ENCODE assay signal across 16 cellular contexts in the genomic region with DNA sequence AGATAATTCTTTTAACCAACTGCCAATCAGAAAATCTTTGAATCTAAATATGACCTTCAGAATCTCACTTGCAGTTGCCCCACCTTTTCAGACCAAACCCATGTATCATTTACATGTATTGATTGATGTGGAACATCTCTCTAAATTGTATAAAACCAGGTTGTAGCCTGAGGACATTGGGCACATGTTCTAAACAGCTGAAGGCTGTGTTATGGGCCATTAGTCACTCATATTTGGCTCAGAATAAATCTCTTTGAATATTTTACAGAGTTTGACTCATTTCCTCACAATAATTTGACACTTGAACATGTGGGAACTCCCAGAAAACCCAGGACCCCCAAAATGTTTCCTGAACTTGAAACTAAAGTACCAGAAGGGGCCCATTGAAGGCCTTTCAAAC. TPM values are rescaled to one million over a fixed set of nuclear protein-coding genes. Genes with fewer than 3 reads are reported as not detected.
DNase-seq lines count a peak whose midpoint lies in the region; ATAC-seq and TF ChIP-seq lines count a peak whose summit lies in the region.
"Had no signal": no experiment of that assay in that cellular context is flagged by ENCODE, and none has a peak within 500 bp of the region (broad histone marks: within the 10 kb centered on the region; RNA-seq: fewer than 3 reads in every experiment).

No MANE protein-coding gene starts in this region.

- intact Hi-C loops in PC-3 (cut with micrococcal nuclease) = loop anchor here (2.0 to 5.0 kb wide), 2 partner anchors 78 to 223 kb away; partner anchors contain the start of gene UGT2B7

- H3K27me3 ChIP-seq in PC-3 (ENCODE audit: low read length) (no peaks in the 10 kb centered on the region), foreskin keratinocyte (no peaks in the 10 kb centered on the region)
- H3K27me3 ChIP-seq: BE2C had no signal

- H3K4me1 ChIP-seq in PC-3 (ENCODE audit: insufficient read depth, low read length) (peaks cover 25% of the 10 kb centered on the region), foreskin keratinocyte (peaks cover 10% of the 10 kb centered on the region)
- H3K4me1 ChIP-seq: BE2C had no signal

- DNase-seq in HT1080 (ENCODE audit: low read depth) = peak; percentile 25
- peak; percentile 81 for DNase-seq in PC-3
- DNase-seq in foreskin keratinocyte = peak; percentile 8 to 49
- peak; percentile 11 for DNase-seq in renal cortical epithelial cell (ENCODE audit: low read depth)
- DNase-seq in immature natural killer cell = no peak
- no peak for DNase-seq in NCI-H187 (lab: John Stamatoyannopoulos, UW)
- DNase-seq: BE2C; CD4-positive, alpha-beta memory T cell; DMS79; GDM1 had no signal

- H3K79me2 ChIP-seq in PC-3 (ENCODE audit: low read length) = no peaks in the 10 kb centered on the region

- H3K27ac Mint-ChIP-seq in immature natural killer cell = no peak overlapping the region
- H3K27ac Mint-ChIP-seq: CD4-positive, alpha-beta memory T cell had no signal

- no peaks in the 10 kb centered on the region for H3K4me1 Mint-ChIP-seq in immature natural killer cell
- H3K4me1 Mint-ChIP-seq: CD4-positive, alpha-beta memory T cell had no signal

- H3K4me3 ChIP-seq in PC-3 (ENCODE audit: low read length) = no peak overlapping the region
- H3K4me3 ChIP-seq: A549, HAP-1 had no signal

- no peak overlapping the region for H3K4me3 Mint-ChIP-seq in immature natural killer cell
- H3K4me3 Mint-ChIP-seq: CD4-positive, alpha-beta memory T cell had no signal

- H3K9me3 ChIP-seq in PC-3 (ENCODE audit: low read length) = no peaks in the 10 kb centered on the region
- H3K9me3 ChIP-seq: A549, BE2C, HAP-1 had no signal

- no peak overlapping the region for H2AFZ ChIP-seq in PC-3 (ENCODE audit: low read length)

- H3K36me3 ChIP-seq in PC-3 (ENCODE audit: low read depth, low read length) = no peaks in the 10 kb centered on the region
- H3K36me3 ChIP-seq: BE2C, HAP-1 had no signal

- H3K27me3 Mint-ChIP-seq in immature natural killer cell (ENCODE audit: low read depth in 3 of 3) = no peaks in the 10 kb centered on the region
- H3K27me3 Mint-ChIP-seq: CD4-positive, alpha-beta memory T cell had no signal

- CTCF ChIA-PET in PC-3 (lab: Charles Lee) = no interaction called here

- H4K20me1 ChIP-seq in PC-3 (ENCODE audit: low read length) = no peaks in the 10 kb centered on the region

- no TSS peak for BruUV-seq in PC-3 (replicated peaks; lab: Mats Ljungman, UMichigan)

- H3K9ac ChIP-seq in PC-3 (ENCODE audit: low read length) = no peak overlapping the region

- no peaks in the 10 kb centered on the region for H3F3A ChIP-seq in PC-3 (ENCODE audit: low read length, unreplicated experiment)

- peaks cover 0 to 9% (median 2%) of the 10 kb centered on the region in 6 donors for H3K9me3 Mint-ChIP-seq in immature natural killer cell
- H3K9me3 Mint-ChIP-seq: CD4-positive, alpha-beta memory T cell had no signal

- H3K27ac ChIP-seq in PC-3 (ENCODE audit: low read length) (peak overlapping the region; percentile 7; the same call in 1 of the 2 replicates), foreskin keratinocyte (no peak overlapping the region)
- H3K27ac ChIP-seq: A549, C4-2B had no signal

- POLR2A ChIA-PET in PC-3 (lab: Charles Lee; ENCODE audit: unreplicated experiment) = no interaction called here

- ATAC-seq in PC-3 = peak; percentile 70
- peak; percentile 69 for ATAC-seq in foreskin keratinocyte
- ATAC-seq in HG03469 (IDR thresholded peaks at IDR 0.05; ENCODE audit: unreplicated experiment) = no peak
- ATAC-seq: A549 had no signal

- H3K4me2 ChIP-seq in PC-3 (ENCODE audit: low read length) = no peak overlapping the region
- H3K4me2 ChIP-seq: A549 had no signal

- no peaks in the 10 kb centered on the region for H3K36me3 Mint-ChIP-seq in immature natural killer cell
- H3K36me3 Mint-ChIP-seq: CD4-positive, alpha-beta memory T cell had no signal

- H3K9me2 ChIP-seq in PC-3 (replicated peaks; ENCODE audit: low read length) = no peaks in the 10 kb centered on the region

- TF ChIP-seq CTCF in PC-3 (conservative IDR thresholded peaks at IDR 0.05; ENCODE audit: low read depth, low read length) = no peak
- TF ChIP-seq CTCF in foreskin keratinocyte (conservative IDR thresholded peaks at IDR 0.05) = no peak

RNA-seq across cellular contexts. Expression of gene UGT2B10, which starts 58.7 kb away (rescaled TPM):
- not detected in 2 replicates for total RNA-seq in HT1080 (2014; rRNA removed; shearing (Covaris generic))
- not detected in 2 replicates for polyA plus RNA-seq in HT1080 (2015; cell fraction: cytosol; rRNA removed)
- polyA plus RNA-seq in HT1080 (2015; cell fraction: nucleus; rRNA removed) = not detected in 2 replicates
- total RNA-seq in PC-3 (2014; rRNA removed) (not detected in 2 replicates), foreskin keratinocyte (not detected in 2 replicates), renal cortical epithelial cell (not detected in 2 replicates)
- polyA plus RNA-seq in foreskin keratinocyte (not detected in 2 replicates), immature natural killer cell (not detected)
- total RNA-seq: CD4-positive, alpha-beta memory T cell; H1 had no signal
- polyA plus RNA-seq: AG04450; CD4-positive, alpha-beta memory T cell; H1 had no signal

Comparison
In these comparisons a context has a peak if more than half of its experiments do, and no peak if none do; other contexts are left out.
1. DNase-seq: peak in HT1080 (single experiment), PC-3 (single experiment), foreskin keratinocyte (2 of 2) and renal cortical epithelial cell (single experiment); none in immature natural killer cell (0 of 3) and NCI-H187 (0 of 2).